1 cellular context compared by ENCODE assay signal in genomic region chr12:109428038-109428629, GRCh38.
A peak's percentile ranks its signal among the peaks of the same experiment; 100 is the strongest.
TF ChIP-seq lines count a peak whose summit lies in the region.

No MANE protein-coding gene starts in this region.

TF ChIP-seq in HepG2, 621 proteins besides CTCF, POLR2A, EP300 and RAD21 (continued from another document and continues in another):
- TF ChIP-seq FOXA1 (IDR thresholded peaks at IDR 0.05): no peak
- TF ChIP-seq FOXA1 (CRISPR knock-in tag; IDR thresholded peaks at IDR 0.05): 0 out of 2 replicates have a peak, but pooled peaks have one; percentile 29
- no peak for TF ChIP-seq RFX5 (IDR thresholded peaks at IDR 0.05; ENCODE audit: low read depth, low read length)
- TF ChIP-seq PITX1 (CRISPR knock-in tag; IDR thresholded peaks at IDR 0.05): peak; percentile 87
- no peak for TF ChIP-seq PHF20 (CRISPR knock-in tag; IDR thresholded peaks at IDR 0.05)
- TF ChIP-seq GTF3A (CRISPR knock-in tag; conservative IDR thresholded peaks at IDR 0.05): no peak
- no peak for TF ChIP-seq EEA1 (CRISPR knock-in tag; IDR thresholded peaks at IDR 0.05; ENCODE audit: borderline replicate concordance)
- TF ChIP-seq GPN1 (CRISPR knock-in tag; IDR thresholded peaks at IDR 0.05; ENCODE audit: borderline replicate concordance): no peak
- TF ChIP-seq ZNF296 (CRISPR knock-in tag; conservative IDR thresholded peaks at IDR 0.05): no peak
- no peak for TF ChIP-seq HNRNPK (IDR thresholded peaks at IDR 0.05; ENCODE audit: low read depth, low read length, poor library complexity, severe bottlenecking)
- TF ChIP-seq FOXA3 (CRISPR knock-in tag; IDR thresholded peaks at IDR 0.05): peak; percentile 33; the same call in 1 of the 2 replicates
- TF ChIP-seq FOXP1 (IDR thresholded peaks at IDR 0.05): no peak
- no peak for TF ChIP-seq FOXP1 (CRISPR knock-in tag; IDR thresholded peaks at IDR 0.05)
- no peak for TF ChIP-seq SMAD1 (CRISPR knock-in tag; IDR thresholded peaks at IDR 0.05; ENCODE audit: borderline replicate concordance, low read depth)
- TF ChIP-seq ZNF30 (CRISPR knock-in tag; IDR thresholded peaks at IDR 0.05): no peak
- TF ChIP-seq TERF1 (CRISPR knock-in tag; IDR thresholded peaks at IDR 0.05): no peak
- TF ChIP-seq FOXK2 (IDR thresholded peaks at IDR 0.05): no peak
- TF ChIP-seq ZNF556 (CRISPR knock-in tag; IDR thresholded peaks at IDR 0.05; ENCODE audit: borderline replicate concordance): no peak; the same call in 1 of the 2 replicates
- TF ChIP-seq LCORL (IDR thresholded peaks at IDR 0.05): no peak
- TF ChIP-seq LCORL (CRISPR knock-in tag; IDR thresholded peaks at IDR 0.05): peak; percentile 26; the same call in 1 of the 2 replicates
- TF ChIP-seq ZKSCAN5 (CRISPR knock-in tag; IDR thresholded peaks at IDR 0.05): no peak
- no peak for TF ChIP-seq ZNF746 (CRISPR knock-in tag; IDR thresholded peaks at IDR 0.05)
- no peak for TF ChIP-seq GABPB1 (CRISPR knock-in tag; IDR thresholded peaks at IDR 0.05)
- TF ChIP-seq ZSCAN5A (CRISPR knock-in tag; IDR thresholded peaks at IDR 0.05; ENCODE audit: borderline replicate concordance): no peak
- TF ChIP-seq UBTF (CRISPR knock-in tag; IDR thresholded peaks at IDR 0.05): no peak
- no peak for TF ChIP-seq NFYB (CRISPR knock-in tag; IDR thresholded peaks at IDR 0.05)
- TF ChIP-seq CBX5 (CRISPR knock-in tag; IDR thresholded peaks at IDR 0.05; ENCODE audit: borderline replicate concordance): no peak
- no peak for TF ChIP-seq RELA (CRISPR knock-in tag; IDR thresholded peaks at IDR 0.05)
- TF ChIP-seq SNAPC2 (CRISPR knock-in tag; IDR thresholded peaks at IDR 0.05): no peak
- TF ChIP-seq ZBTB7A (CRISPR knock-in tag; IDR thresholded peaks at IDR 0.05): no peak
- TF ChIP-seq DRAP1 (CRISPR knock-in tag; IDR thresholded peaks at IDR 0.05): 0 out of 2 replicates have a peak, but pooled peaks have one; percentile 23
- no peak for TF ChIP-seq ZNF234 (CRISPR knock-in tag; conservative IDR thresholded peaks at IDR 0.05)
- no peak for TF ChIP-seq KDM4B (CRISPR knock-in tag; IDR thresholded peaks at IDR 0.05)
- no peak for TF ChIP-seq PRDM15 (CRISPR knock-in tag; IDR thresholded peaks at IDR 0.05)
- no peak for TF ChIP-seq HHEX (CRISPR knock-in tag; IDR thresholded peaks at IDR 0.05)
- TF ChIP-seq MATR3 (CRISPR knock-in tag; IDR thresholded peaks at IDR 0.05): no peak
- no peak for TF ChIP-seq ZBTB8A (CRISPR knock-in tag; IDR thresholded peaks at IDR 0.05; ENCODE audit: borderline replicate concordance, low read depth)
- TF ChIP-seq NFKBIZ (CRISPR knock-in tag; IDR thresholded peaks at IDR 0.05): no peak
- TF ChIP-seq ZNF326 (CRISPR knock-in tag; IDR thresholded peaks at IDR 0.05; ENCODE audit: borderline replicate concordance): no peak
- TF ChIP-seq ZFY (CRISPR knock-in tag; IDR thresholded peaks at IDR 0.05): 0 out of 2 replicates have a peak, but pooled peaks have one; percentile 22
- TF ChIP-seq ZNF800 (CRISPR knock-in tag; IDR thresholded peaks at IDR 0.05): no peak
- TF ChIP-seq ETV6 (CRISPR knock-in tag; conservative IDR thresholded peaks at IDR 0.05): no peak
- no peak for TF ChIP-seq DMTF1 (CRISPR knock-in tag; IDR thresholded peaks at IDR 0.05)
- TF ChIP-seq GRHL1 (CRISPR knock-in tag; conservative IDR thresholded peaks at IDR 0.05): no peak
- no peak for TF ChIP-seq MEIS2 (CRISPR knock-in tag; IDR thresholded peaks at IDR 0.05)
- TF ChIP-seq MXD4 (CRISPR knock-in tag; IDR thresholded peaks at IDR 0.05): no peak
- TF ChIP-seq PPARG (CRISPR knock-in tag; conservative IDR thresholded peaks at IDR 0.05): no peak
- no peak for TF ChIP-seq ZNF101 (CRISPR knock-in tag; IDR thresholded peaks at IDR 0.05; ENCODE audit: borderline replicate concordance, low read depth)
- TF ChIP-seq MXD3 (CRISPR knock-in tag; IDR thresholded peaks at IDR 0.05): no peak
- TF ChIP-seq SIN3B (IDR thresholded peaks at IDR 0.05; ENCODE audit: low read length): no peak
- no peak for TF ChIP-seq YEATS2 (CRISPR knock-in tag; IDR thresholded peaks at IDR 0.05; ENCODE audit: borderline replicate concordance)
- TF ChIP-seq HOXA5 (CRISPR knock-in tag; IDR thresholded peaks at IDR 0.05): no peak
- TF ChIP-seq SETDB1 (CRISPR knock-in tag; IDR thresholded peaks at IDR 0.05; ENCODE audit: borderline replicate concordance): no peak
- no peak for TF ChIP-seq ATF7 (IDR thresholded peaks at IDR 0.05)
- TF ChIP-seq ATF7 (CRISPR knock-in tag; IDR thresholded peaks at IDR 0.05): no peak
- no peak for TF ChIP-seq ZNF816 (CRISPR knock-in tag; IDR thresholded peaks at IDR 0.05; ENCODE audit: borderline replicate concordance)
- no peak for TF ChIP-seq NFIC (IDR thresholded peaks at IDR 0.05; ENCODE audit: low read length)
- TF ChIP-seq ZMYM2 (CRISPR knock-in tag; IDR thresholded peaks at IDR 0.05): no peak
- no peak for TF ChIP-seq TAF15 (IDR thresholded peaks at IDR 0.05; ENCODE audit: low read depth, low read length, poor library complexity, severe bottlenecking)
- no peak for TF ChIP-seq ZNF543 (CRISPR knock-in tag; IDR thresholded peaks at IDR 0.05)
